In the genomic region with DNA sequence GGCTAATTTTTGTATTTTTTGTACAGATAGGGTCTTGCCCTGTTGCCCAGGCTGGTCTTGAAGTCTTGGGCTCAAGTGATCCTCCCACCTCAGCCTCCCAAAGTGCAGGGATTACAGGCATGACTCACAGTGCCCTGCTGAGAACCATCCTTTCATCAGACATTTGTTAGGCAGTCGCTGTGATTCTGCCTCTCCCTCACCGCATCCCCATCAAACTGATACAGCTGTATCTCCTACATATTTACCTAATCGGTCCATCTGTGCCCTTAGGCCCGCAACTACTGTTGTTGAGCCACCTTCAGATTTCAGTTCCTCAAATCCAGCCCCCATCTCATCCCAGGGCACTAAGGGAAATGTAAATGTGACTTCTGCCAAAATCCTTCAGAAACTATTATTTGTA, we compare ENCODE assay signal across 11 cellular contexts. TPM values are rescaled to one million over a fixed set of nuclear protein-coding genes. Genes with fewer than 3 reads are reported as not detected.
DNase-seq lines count a peak whose midpoint lies in the region; ATAC-seq and FAIRE-seq lines count a peak whose summit lies in the region.
"Had no signal": no experiment of that assay in that cellular context is flagged by ENCODE, and none has a peak within 500 bp of the region (broad histone marks: within the 10 kb centered on the region; RNA-seq: fewer than 3 reads in every experiment).

No MANE protein-coding gene starts in this region.

- WGBS in mesendoderm (ENCODE audit: extremely low coverage, insufficient coverage, low lambda C conversion rate) = no CpG with 5 or more reads among the region's 4 CpGs

- H4K20me1 ChIP-seq in BLaER1 treated with 17β-estradiol and CSF1 and Interleukin-3, amounts not matched to agents 10 nM and 100 nM = peaks cover 0 to 48% (median 13%) of the 10 kb centered on the region in 11 experiments; a peak in 13 of 22 replicates

- no peaks in the 10 kb centered on the region; a peak in 1 of 22 replicates for H3K27me3 ChIP-seq in BLaER1 treated with 17β-estradiol and CSF1 and Interleukin-3, amounts not matched to agents 10 nM and 100 nM
- no peaks in the 10 kb centered on the region for H3K27me3 ChIP-seq in mesendoderm (ENCODE audit: insufficient read depth, low read length, poor library complexity)

- H3K79me2 ChIP-seq in mesendoderm (ENCODE audit: control insufficient read depth, insufficient read depth, low read length) = no peaks in the 10 kb centered on the region

- H3K4me3 ChIP-seq in BLaER1 treated with 17β-estradiol and CSF1 and Interleukin-3, amounts not matched to agents 10 nM and 100 nM = no peak overlapping the region
- H3K4me3 ChIP-seq in mesendoderm (ENCODE audit: low read length) = no peak overlapping the region

- no peak overlapping the region for H4K5ac ChIP-seq in mesendoderm (ENCODE audit: low read length)

- peaks cover 14 to 48% (median 32%) of the 10 kb centered on the region in 11 experiments for H3K36me3 ChIP-seq in BLaER1 treated with 17β-estradiol and CSF1 and Interleukin-3, amounts not matched to agents 10 nM and 100 nM
- H3K36me3 ChIP-seq in mesendoderm (ENCODE audit: control insufficient read depth, insufficient read depth, low read length) = no peaks in the 10 kb centered on the region
- H3K36me3 ChIP-seq: HAP-1 had no signal

- no peak overlapping the region for H2BK5ac ChIP-seq in mesendoderm (ENCODE audit: low read length)

- H3K9me3 ChIP-seq in BLaER1 treated with 17β-estradiol and CSF1 and Interleukin-3, amounts not matched to agents 10 nM and 100 nM (replicated peaks in 1 of 11) = no peaks in the 10 kb centered on the region
- H3K9me3 ChIP-seq: HAP-1 had no signal

- H3K23ac ChIP-seq in mesendoderm (ENCODE audit: low read length) = no peak overlapping the region

- H3K4me1 ChIP-seq in BLaER1 treated with 17β-estradiol and CSF1 and Interleukin-3, amounts not matched to agents 10 nM and 100 nM = peaks cover 43 to 54% (median 46%) of the 10 kb centered on the region in 10 experiments
- no peaks in the 10 kb centered on the region for H3K4me1 ChIP-seq in mesendoderm (ENCODE audit: control insufficient read depth, low read depth, low read length)

- H3K79me1 ChIP-seq in mesendoderm (ENCODE audit: low read length) = no peaks in the 10 kb centered on the region

- H3K56ac ChIP-seq in mesendoderm (ENCODE audit: low read length) = no peak overlapping the region

- H3K4ac ChIP-seq in mesendoderm (ENCODE audit: low read depth, low read length) = no peak overlapping the region

- H2BK120ac ChIP-seq in mesendoderm (ENCODE audit: low read depth, low read length) = no peak overlapping the region

- no peak overlapping the region for H3K18ac ChIP-seq in mesendoderm (ENCODE audit: low read length)

- H4K8ac ChIP-seq in mesendoderm (ENCODE audit: low read depth, low read length) = no peak overlapping the region

- peak overlapping the region in 8 of 11 experiments; percentile 49 to 95 (median 92); a peak in 14 of 22 replicates for H3K27ac ChIP-seq in BLaER1 treated with 17β-estradiol and CSF1 and Interleukin-3, amounts not matched to agents 10 nM and 100 nM
- H3K27ac ChIP-seq in mesendoderm (ENCODE audit: low read depth, low read length) = no peak overlapping the region

- no peak overlapping the region for H2AK5ac ChIP-seq in mesendoderm (ENCODE audit: low read length)

- intact Hi-C loops in left cardiac atrium (cut with DNase I) = no loop called here

- no peak for FAIRE-seq in RCC 7860 (lab: Jason Lieb, UNC)

- peak overlapping the region; percentile 97 to 100 (median 99) for H3K4me2 ChIP-seq in BLaER1 treated with 17β-estradiol and CSF1 and Interleukin-3, amounts not matched to agents 10 nM and 100 nM
- H3K4me2 ChIP-seq in mesendoderm (ENCODE audit: low read length) = no peak overlapping the region

- ATAC-seq in activated CD4-positive, CD25-positive, alpha-beta regulatory T cell treated with anti-CD3 and anti-CD28 coated beads, Interleukin-2, amount 50 U/mL, for 24 hours = no peak
- ATAC-seq in left cardiac atrium (no peak), GM19035 (IDR thresholded peaks at IDR 0.05; ENCODE audit: unreplicated experiment) (no peak)

- peak; percentile 56 for DNase-seq in Daoy (ENCODE audit: low read depth)
- peak; percentile 8 for DNase-seq in RCC 7860 (ENCODE audit: low spot score)
- peak; percentile 52 for DNase-seq in mesendoderm
- DNase-seq in left cardiac atrium = no peak
- no peak for DNase-seq in NK-92 treated with Interleukin-12 subunit alpha and Interleukin-12 subunit beta, amount 100 ng/mL, for 24 hours (lab: John Stamatoyannopoulos, UW)
- DNase-seq: mesenchymal stem cell, NCI-H1092 treated with DMSO at 0.1 percent for 48 hours had no signal

- H2BK15ac ChIP-seq in mesendoderm (replicated peaks; ENCODE audit: low read depth) = no peak overlapping the region

- H3K9ac ChIP-seq in BLaER1 treated with 17β-estradiol and CSF1 and Interleukin-3, amounts not matched to agents 10 nM and 100 nM = peak overlapping the region in 8 of 11 experiments; percentile 10 to 94 (median 89); a peak in 10 of 22 replicates
- H3K9ac ChIP-seq in mesendoderm (ENCODE audit: low read length) = no peak overlapping the region

RNA-seq across cellular contexts. Expression of a gene that starts 2.0 kb away (rescaled TPM):
- total RNA-seq in Daoy (2014; rRNA removed; shearing (Covaris generic)) = 11.5 and 11.9 TPM in 2 replicates
- polyA plus RNA-seq in mesendoderm (2013, experiment 1 of 2) = 6.4 TPM
- 7.3 TPM for polyA plus RNA-seq in mesendoderm (2013, experiment 2 of 2)
- total RNA-seq in left cardiac atrium = 1 to 10 TPM; 7.4 to 8.2 TPM

RNA-seq across cellular contexts. Expression of a gene that starts 14.9 kb away (rescaled TPM):
- total RNA-seq in Daoy (2014; rRNA removed; shearing (Covaris generic)) = 2.1 and 4.0 TPM in 2 replicates
- 0.97 TPM for polyA plus RNA-seq in mesendoderm (2013, experiment 1 of 2)
- 1.1 TPM for polyA plus RNA-seq in mesendoderm (2013, experiment 2 of 2)
- total RNA-seq in left cardiac atrium = 10 to 100 TPM; 10.7 to 17.7 TPM

RNA-seq across cellular contexts. Expression of a gene that starts 19.0 kb away (rescaled TPM):
- 7.7 and 40.7 TPM in 2 replicates for total RNA-seq in Daoy (2014; rRNA removed; shearing (Covaris generic))
- 8.7 TPM for polyA plus RNA-seq in mesendoderm (2013, experiment 1 of 2)
- polyA plus RNA-seq in mesendoderm (2013, experiment 2 of 2) = 8.5 TPM
- total RNA-seq in left cardiac atrium = 10 to 100 TPM; 38.5 to 44.5 TPM

RNA-seq across cellular contexts. Expression of a gene that starts 54.0 kb away (rescaled TPM):
- total RNA-seq in Daoy (2014; rRNA removed; shearing (Covaris generic)) = 63.9 and 93.3 TPM in 2 replicates
- polyA plus RNA-seq in mesendoderm (2013, experiment 1 of 2) = 158 TPM
- 144 TPM for polyA plus RNA-seq in mesendoderm (2013, experiment 2 of 2)
- total RNA-seq in left cardiac atrium = 100 to 1,000 TPM; 136 to 181 TPM

Comparison
In these comparisons a context has a peak if more than half of its experiments do, and no peak if none do; other contexts are left out.
1. DNase-seq: peak in Daoy (single experiment), RCC 7860 (single experiment) and mesendoderm (single experiment); none in left cardiac atrium (single experiment) and NK-92 treated with Interleukin-12 subunit alpha and Interleukin-12 subunit beta, amount 100 ng/mL, for 24 hours (single experiment).